Comparison of ENCODE assay signal across 8 cellular contexts in the genomic region with DNA sequence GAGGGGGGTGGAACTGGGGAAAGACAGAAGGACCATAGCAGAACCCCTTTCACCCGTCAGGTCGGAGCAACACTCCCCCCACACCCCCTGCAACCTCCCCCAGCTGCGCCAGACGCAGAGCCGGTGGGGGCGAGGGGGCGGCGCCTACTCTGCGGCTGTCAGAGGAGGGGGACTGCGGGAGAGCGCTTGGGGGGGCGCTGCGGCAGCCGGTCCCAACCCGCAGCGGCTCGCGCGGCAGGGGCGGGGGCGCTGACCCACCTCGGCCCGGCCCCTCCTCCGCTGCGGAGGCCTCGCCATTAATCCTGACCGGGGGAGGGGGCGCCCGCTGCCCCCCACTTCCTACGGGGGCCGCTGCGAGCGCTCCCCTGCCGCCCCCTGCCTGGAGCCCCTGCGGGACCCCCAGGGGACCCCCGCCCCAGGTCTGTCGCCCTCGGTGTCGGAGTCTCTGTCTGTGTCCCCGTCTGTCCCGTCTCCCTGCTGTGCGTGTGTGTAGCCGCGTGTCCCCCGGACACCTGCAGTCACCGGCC. TPM values are rescaled to one million over a fixed set of nuclear protein-coding genes. Genes with fewer than 3 reads are reported as not detected.
DNase-seq lines count a peak whose midpoint lies in the region; ATAC-seq and TF ChIP-seq lines count a peak whose summit lies in the region.

No MANE protein-coding gene starts in this region.

- in situ Hi-C loops in ACHN (cut with HindIII; ENCODE audit: low pct_ligation_motif_present, low pct_unique_long_range_greater_than_20kb, low sequenced_read_pairs) = no loop called here

- H3K27me3 Mint-ChIP-seq in Caco-2 (ENCODE audit: insufficient read depth, unreplicated experiment) = peaks cover 17% of the 10 kb centered on the region

- H3K4ac ChIP-seq in trophoblast cell (ENCODE audit: low read depth, low read length) = no peak overlapping the region

- no peak overlapping the region for H2AK5ac ChIP-seq in trophoblast cell (ENCODE audit: low read length)

- POLR2A ChIA-PET in Caco-2 (lab: Charles Lee) = no interaction called here

- H3K79me1 ChIP-seq in trophoblast cell (ENCODE audit: low read length) = no peaks in the 10 kb centered on the region

- H2AFZ ChIP-seq in trophoblast cell (ENCODE audit: insufficient read depth, low read length, poor library complexity) = no peak overlapping the region

- H3K23ac ChIP-seq in trophoblast cell (ENCODE audit: low read length) = no peak overlapping the region

- peaks cover 3% of the 10 kb centered on the region; the same call in 1 of the 2 replicates for H3K27me3 ChIP-seq in Caco-2 (replicated peaks; ENCODE audit: control insufficient read depth, insufficient read depth, low read length)
- no peaks in the 10 kb centered on the region for H3K27me3 ChIP-seq in RWPE2 (ENCODE audit: insufficient read depth, poor library complexity, severe bottlenecking)
- H3K27me3 ChIP-seq in trophoblast cell (ENCODE audit: insufficient read depth, low read length) = peaks cover 68% of the 10 kb centered on the region

- no peaks in the 10 kb centered on the region for H3K79me2 ChIP-seq in trophoblast cell (ENCODE audit: control insufficient read depth, insufficient read depth, low read length, poor library complexity)

- WGBS in trophoblast cell (ENCODE audit: extremely low coverage, insufficient coverage, insufficient read length) = no CpG with 5 or more reads among the region's 46 CpGs

- H3K4me1 ChIP-seq in Caco-2 = no peaks in the 10 kb centered on the region
- H3K4me1 ChIP-seq in RWPE2 (ENCODE audit: insufficient read depth, poor library complexity, severe bottlenecking) = no peaks in the 10 kb centered on the region
- no peaks in the 10 kb centered on the region for H3K4me1 ChIP-seq in trophoblast cell (ENCODE audit: control insufficient read depth in 1 of 2, insufficient read depth in 2 of 2, low read length in 2 of 2)

- H3K14ac ChIP-seq in trophoblast cell (ENCODE audit: low read length) = no peak overlapping the region

- no peak overlapping the region for H2BK120ac ChIP-seq in trophoblast cell (ENCODE audit: insufficient read depth, low read length, poor library complexity)

- H3K9me3 ChIP-seq in Caco-2 = no peaks in the 10 kb centered on the region
- H3K9me3 ChIP-seq in RWPE2 (ENCODE audit: severe bottlenecking) = no peaks in the 10 kb centered on the region
- peaks cover 13% of the 10 kb centered on the region for H3K9me3 ChIP-seq in trophoblast cell (ENCODE audit: insufficient read depth, low read depth, low read length)

- H2BK5ac ChIP-seq in trophoblast cell (ENCODE audit: low read depth, low read length, poor library complexity) = no peak overlapping the region

- H3K4me2 ChIP-seq in trophoblast cell (ENCODE audit: low read length) = peak overlapping the region; percentile 70

- intact Hi-C loops in Caco-2 (cut with micrococcal nuclease; ENCODE audit: unreplicated experiment) = no loop called here

- H3K9me3 Mint-ChIP-seq in Caco-2 (ENCODE audit: unreplicated experiment) = no peaks in the 10 kb centered on the region

- H4K12ac ChIP-seq in trophoblast cell (ENCODE audit: low read depth, low read length) = no peak overlapping the region

- H3K27ac ChIP-seq in RWPE2 (ENCODE audit: poor library complexity, severe bottlenecking) = no peak overlapping the region
- no peak overlapping the region for H3K27ac ChIP-seq in trophoblast cell (ENCODE audit: low read depth, low read length)

- no peak for ATAC-seq in RWPE2 (ENCODE audit: low read depth)
- no peak for ATAC-seq in GM21737 (IDR thresholded peaks at IDR 0.05; ENCODE audit: unreplicated experiment)

- H3K9ac ChIP-seq in trophoblast cell (ENCODE audit: low read length) = no peak overlapping the region

- peak overlapping the region; percentile 66 for H3K4me3 Mint-ChIP-seq in Caco-2 (ENCODE audit: unreplicated experiment)

- no peak overlapping the region for H2BK12ac ChIP-seq in trophoblast cell (ENCODE audit: low read length)

- H3K4me3 ChIP-seq in Caco-2 (ENCODE audit: low read depth, low read length) (peak overlapping the region; percentile 50), RWPE2 (ENCODE audit: severe bottlenecking) (peak overlapping the region; percentile 72), epithelial cell of esophagus (ENCODE audit: low read length) (peak overlapping the region; percentile 51), trophoblast cell (ENCODE audit: low read depth, low read length) (no peak overlapping the region)

- TF ChIP-seq CTCF in Caco-2 (IDR thresholded peaks at IDR 0.05; ENCODE audit: insufficient read depth in 1 of 2, low read depth in 1 of 2, low read length in 1 of 2, severe bottlenecking in 1 of 2, unreplicated experiment in 1 of 2) (no peak), RWPE2 (IDR thresholded peaks at IDR 0.05; ENCODE audit: poor library complexity, severe bottlenecking) (no peak), epithelial cell of esophagus (IDR thresholded peaks at IDR 0.05; ENCODE audit: insufficient read depth, low read depth, low read length, missing control alignments) (no peak)

- no peak overlapping the region for H4K91ac ChIP-seq in trophoblast cell (ENCODE audit: low read depth, low read length)

- DNase-seq in Caco-2 = no peak
- DNase-seq in RWPE2 (ENCODE audit: low spot score) = no peak
- DNase-seq in epithelial cell of esophagus (ENCODE audit: low read depth) = no peak
- DNase-seq in trophoblast cell = no peak
- no peak for DNase-seq in DMS114 treated with DMSO at 0.1 percent for 48 hours (lab: John Stamatoyannopoulos, UW; ENCODE audit: unreplicated experiment)
- no peak for DNase-seq in ACHN
- DNase-seq in mesenteric fat pad (ENCODE audit: low spot score) = no peak

- H3K4me1 Mint-ChIP-seq in Caco-2 (ENCODE audit: low read depth, unreplicated experiment) = no peaks in the 10 kb centered on the region

- H3K36me3 ChIP-seq in Caco-2 (ENCODE audit: control insufficient read depth, insufficient read depth, low read length) = no peaks in the 10 kb centered on the region
- no peaks in the 10 kb centered on the region for H3K36me3 ChIP-seq in RWPE2 (ENCODE audit: low read depth)
- no peaks in the 10 kb centered on the region for H3K36me3 ChIP-seq in trophoblast cell (ENCODE audit: control insufficient read depth in 1 of 2, insufficient read depth in 2 of 2, low read length in 2 of 2)

- no peak overlapping the region for H3K27ac Mint-ChIP-seq in Caco-2 (ENCODE audit: unreplicated experiment)

- H4K8ac ChIP-seq in trophoblast cell (ENCODE audit: low read depth, low read length) = no peak overlapping the region

- CTCF ChIA-PET in Caco-2 (lab: Charles Lee) = interaction anchor here (1.0 kb wide), 1 partner anchor 53 kb away, joined by 3 read pairs; no protein-coding TSS in a partner anchor

- no TSS peak for BruUV-seq in Caco-2 (replicated peaks; lab: Mats Ljungman, UMichigan)

- no peak overlapping the region for H3K18ac ChIP-seq in trophoblast cell (ENCODE audit: low read length)

- no peaks in the 10 kb centered on the region for H3K36me3 Mint-ChIP-seq in Caco-2 (ENCODE audit: insufficient read depth, unreplicated experiment)

RNA-seq across cellular contexts. Expression of gene NFIC, which starts 7.9 kb away (rescaled TPM):
- 5.1 and 5.5 TPM in 2 replicates for total RNA-seq in Caco-2 (2022)
- polyA plus RNA-seq in trophoblast cell (2013) = 5.4 and 6.1 TPM in 2 replicates
- 207 TPM for total RNA-seq in mesenteric fat pad

Comparison
In these comparisons a context has a peak if more than half of its experiments do, and no peak if none do; other contexts are left out.
1. RNA of gene NFIC, which starts 7.9 kb away (total RNA-seq): 207 TPM in mesenteric fat pad (single experiment); 5.1 to 5.5 TPM in Caco-2; every median in the first group is over 10 times any median in the second.